15 cellular contexts compared by ENCODE assay signal in genomic region chr11:75159081-75159953, GRCh38. TPM values are rescaled to one million over a fixed set of nuclear protein-coding genes. Genes with fewer than 3 reads are reported as not detected.
DNase-seq lines count a peak whose midpoint lies in the region; ATAC-seq and TF ChIP-seq lines count a peak whose summit lies in the region.
"Had no signal": no experiment of that assay in that cellular context is flagged by ENCODE, and none has a peak within 500 bp of the region (broad histone marks: within the 10 kb centered on the region; RNA-seq: fewer than 3 reads in every experiment).

No MANE protein-coding gene starts in this region.

- no peak overlapping the region for H3K27ac Mint-ChIP-seq in type B pancreatic cell
- H3K27ac Mint-ChIP-seq: activated naive CD4-positive, alpha-beta T cell treated with anti-CD3 and anti-CD28 coated beads, Interleukin-2, amount 50 U/mL, for 72 hours; CD4-positive, alpha-beta memory T cell had no signal

- peaks cover 9% of the 10 kb centered on the region for H3K9me3 Mint-ChIP-seq in type B pancreatic cell

- H3K36me3 Mint-ChIP-seq in type B pancreatic cell: no peaks in the 10 kb centered on the region
- H3K36me3 Mint-ChIP-seq: activated naive CD4-positive, alpha-beta T cell treated with anti-CD3 and anti-CD28 coated beads, Interleukin-2, amount 50 U/mL, for 72 hours; CD4-positive, alpha-beta memory T cell had no signal

- H3K27me3 ChIP-seq in Peyer's patch: no peaks in the 10 kb centered on the region
- no peaks in the 10 kb centered on the region for H3K27me3 ChIP-seq in gastroesophageal sphincter
- H3K27me3 ChIP-seq in muscle layer of duodenum (ENCODE audit: low read depth, low read length): no peaks in the 10 kb centered on the region
- H3K27me3 ChIP-seq: cardiac muscle cell, MG63 had no signal

- H3K9me3 ChIP-seq in Peyer's patch (no peaks in the 10 kb centered on the region), gastroesophageal sphincter (no peaks in the 10 kb centered on the region), muscle layer of duodenum (ENCODE audit: control insufficient read depth in 1 of 2, low read length in 2 of 2) (no peaks in the 10 kb centered on the region)
- H3K9me3 ChIP-seq: MG63 had no signal

- TF ChIP-seq POLR2A in Peyer's patch (IDR thresholded peaks at IDR 0.05) (peak; percentile 88 to 90), gastroesophageal sphincter (IDR thresholded peaks at IDR 0.05) (no peak)

- H3K36me3 ChIP-seq in Peyer's patch (peaks cover 0 to 7% (median 0%) of the 10 kb centered on the region in 3 donors), gastroesophageal sphincter (no peaks in the 10 kb centered on the region), muscle layer of duodenum (ENCODE audit: control insufficient read depth in 1 of 2, insufficient read depth in 2 of 2, low read length in 2 of 2) (no peaks in the 10 kb centered on the region)
- H3K36me3 ChIP-seq: cardiac muscle cell, MG63 had no signal

- WGBS in gastroesophageal sphincter (ENCODE audit: low coverage in 1 of 2), 2 donors: 100% methylated on average over 2 of the region's 19 CpGs; no CpG with 5 or more reads in 1 of the 2 donors

- H3K27ac ChIP-seq in Peyer's patch (peak overlapping the region; percentile 25 to 99 (median 84)), gastroesophageal sphincter (peak overlapping the region in 3 of 4 donors; percentile 24 to 62 (median 60)), muscle layer of duodenum (ENCODE audit: low read length) (peak overlapping the region; percentile 78)
- H3K27ac ChIP-seq: cardiac muscle cell, epithelial cell of prostate had no signal

- H3K27me3 Mint-ChIP-seq in type B pancreatic cell: no peaks in the 10 kb centered on the region

- peaks cover 3% of the 10 kb centered on the region for H3K4me1 Mint-ChIP-seq in type B pancreatic cell (ENCODE audit: unreplicated experiment)

- H3K4me3 ChIP-seq in Peyer's patch (peak overlapping the region in 2 of 4 donors; percentile 43 to 55), gastroesophageal sphincter (no peak overlapping the region), muscle layer of duodenum (ENCODE audit: low read depth in 1 of 2, low read length in 2 of 2) (no peak overlapping the region), foreskin fibroblast (ENCODE audit: low read depth in 1 of 2, low read length in 2 of 2) (no peak overlapping the region)
- H3K4me3 ChIP-seq: cardiac muscle cell, MG63 had no signal

- TF ChIP-seq EP300 in gastroesophageal sphincter (IDR thresholded peaks at IDR 0.05): no peak

- TF ChIP-seq CTCF in Peyer's patch (IDR thresholded peaks at IDR 0.05) (peak in 3 of 6 experiments; percentile 31 to 42 (median 32)), gastroesophageal sphincter (IDR thresholded peaks at IDR 0.05) (no peak), type B pancreatic cell (conservative IDR thresholded peaks at IDR 0.05) (no peak), foreskin fibroblast (IDR thresholded peaks at IDR 0.05; ENCODE audit: low read depth, low read length) (no peak)

- intact Hi-C loops in head of caudate nucleus (cut with DNase I): no loop called here

- peak overlapping the region; percentile 47 for H3K4me3 Mint-ChIP-seq in type B pancreatic cell
- H3K4me3 Mint-ChIP-seq: CD4-positive, alpha-beta memory T cell had no signal

- ATAC-seq in gastroesophageal sphincter: no peak
- ATAC-seq: activated naive CD4-positive, alpha-beta T cell treated with anti-CD3 and anti-CD28 coated beads, Interleukin-2, amount 50 U/mL, for 72 hours; SK-N-SH treated with all-trans-retinoic acid at 6 μM for 48 hours had no signal

- DNase-seq in Peyer's patch: peak in 2 of 3 donors; percentile 79 to 85
- no peak for DNase-seq in type B pancreatic cell (ENCODE audit: extremely low spot score, unreplicated experiment)
- DNase-seq in head of caudate nucleus: no peak
- no peak for DNase-seq in foreskin fibroblast
- DNase-seq in T1000 (lab: John Stamatoyannopoulos, UW): no peak
- DNase-seq: CD4-positive, alpha-beta memory T cell; MG63; midbrain; stimulated activated naive CD4-positive, alpha-beta T cell treated with Interleukin-2 at 50 U/mL for 16 hours had no signal

- H3K4me1 ChIP-seq in Peyer's patch (peaks cover 0 to 70% (median 2%) of the 10 kb centered on the region in 4 donors), gastroesophageal sphincter (peaks cover 0 to 35% (median 6%) of the 10 kb centered on the region in 3 donors), muscle layer of duodenum (ENCODE audit: control insufficient read depth in 1 of 2, insufficient read depth in 2 of 2, low read length in 2 of 2) (peaks cover 9 to 12% of the 10 kb centered on the region in 2 donors)

RNA-seq across cellular contexts. Expression of gene SLCO2B1, which starts 8.4 kb away (rescaled TPM):
- total RNA-seq in Peyer's patch: 100 to 1,000 TPM in 3 of 4 donors, 10 to 100 TPM in 1; 44.6 to 297 (median 208) TPM
- 10 to 100 TPM; 25.7 to 70.1 (median 33.1) TPM for total RNA-seq in gastroesophageal sphincter
- total RNA-seq in type B pancreatic cell (ENCODE audit: low replicate concordance): 5.6 and 23.5 TPM in 2 replicates
- total RNA-seq: activated naive CD4-positive, alpha-beta T cell treated with anti-CD3 and anti-CD28 coated beads, Interleukin-2, amount 50 U/mL, for 72 hours; cardiac muscle cell had no signal

Comparison
In these comparisons a context has a peak if more than half of its experiments do, and no peak if none do; other contexts are left out.
1. DNase-seq: peak in Peyer's patch (2 of 3); none in type B pancreatic cell (single experiment), head of caudate nucleus (0 of 42), foreskin fibroblast (0 of 2) and T1000 (single experiment).
2. POLR2A ChIP-seq: peak in Peyer's patch (2 of 2); none in gastroesophageal sphincter (0 of 2).
3. Peak in every context shown above with its lines, with median percentiles within 50 percentile points of each other: H3K27ac ChIP-seq.